In the genomic region with DNA sequence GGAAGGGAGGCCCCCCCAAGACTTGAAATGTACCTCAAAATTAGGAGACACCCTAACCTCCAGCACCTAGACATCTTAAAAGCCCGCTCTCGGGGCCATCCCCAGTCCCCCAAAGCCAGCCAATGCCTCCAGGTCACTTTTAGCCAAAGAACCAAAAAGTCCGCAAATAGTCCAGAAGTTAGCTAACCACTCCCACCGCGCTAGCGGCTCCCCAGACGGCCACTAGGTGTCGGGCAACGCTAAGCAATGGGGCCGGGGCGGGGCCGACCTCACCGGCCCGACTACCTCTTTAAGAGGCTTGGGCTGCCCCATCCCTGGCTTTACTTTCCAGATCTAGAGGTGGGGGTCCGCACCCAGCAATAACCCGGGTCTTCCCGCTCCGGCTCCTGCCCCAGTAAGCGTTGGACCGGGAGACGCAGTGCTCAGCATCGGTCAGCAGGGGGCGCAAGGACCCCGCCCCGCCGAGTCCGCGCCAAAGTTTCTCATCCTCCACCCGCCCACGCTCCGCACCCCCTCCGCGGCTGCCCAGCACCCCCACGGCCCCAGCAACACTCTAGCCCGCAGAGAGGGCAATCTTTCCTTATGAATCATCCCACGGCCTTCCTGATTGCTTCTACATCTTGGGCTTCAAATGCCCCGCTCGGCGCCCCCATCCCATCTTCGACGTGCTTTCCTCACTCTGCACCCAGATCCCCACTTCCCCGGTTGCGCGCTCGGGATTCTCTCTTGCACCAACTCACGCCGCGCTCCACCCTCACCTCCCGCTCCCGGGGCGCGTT, we compare ENCODE assay signal across 7 cellular contexts. TPM values are rescaled to one million over a fixed set of nuclear protein-coding genes. Genes with fewer than 3 reads are reported as not detected.
DNase-seq lines count a peak whose midpoint lies in the region; ATAC-seq and TF ChIP-seq lines count a peak whose summit lies in the region.

No MANE protein-coding gene starts in this region.

- no peaks in the 10 kb centered on the region for H3K27me3 ChIP-seq in lung (ENCODE audit: control insufficient read depth, insufficient read depth)

- WGBS in lung, 2 donors: 1% methylated on average over 51 to 52 of the region's 52 CpGs

- no peaks in the 10 kb centered on the region for H3K9me3 Mint-ChIP-seq in activated CD4-positive, alpha-beta memory T cell treated with anti-CD3 and anti-CD28 coated beads, Interleukin-2, amount 10 ng/mL, durations not matched to agents 7 days and 5 days

- H3K4me3 Mint-ChIP-seq in activated CD4-positive, alpha-beta memory T cell treated with anti-CD3 and anti-CD28 coated beads, Interleukin-2, amount 10 ng/mL, durations not matched to agents 7 days and 5 days: peak overlapping the region; percentile 67

- peaks cover 20% of the 10 kb centered on the region for H3K4me1 Mint-ChIP-seq in activated CD4-positive, alpha-beta memory T cell treated with anti-CD3 and anti-CD28 coated beads, Interleukin-2, amount 10 ng/mL, durations not matched to agents 7 days and 5 days

- H3K4me3 ChIP-seq in lung: peak overlapping the region; percentile 26

- ATAC-seq in GM18498 (IDR thresholded peaks at IDR 0.05; ENCODE audit: unreplicated experiment): peak; percentile 74
- ATAC-seq in HG03342 (IDR thresholded peaks at IDR 0.05; ENCODE audit: unreplicated experiment): peak; percentile 61
- peak; percentile 75 for ATAC-seq in lung (ENCODE audit: insufficient read depth, low FRiP score)

- H3K27ac Mint-ChIP-seq in activated CD4-positive, alpha-beta memory T cell treated with anti-CD3 and anti-CD28 coated beads, Interleukin-2, amount 10 ng/mL, durations not matched to agents 7 days and 5 days: no peak overlapping the region

- H3K27me3 Mint-ChIP-seq in activated CD4-positive, alpha-beta memory T cell treated with anti-CD3 and anti-CD28 coated beads, Interleukin-2, amount 10 ng/mL, durations not matched to agents 7 days and 5 days: peaks cover 59% of the 10 kb centered on the region

- H3K36me3 ChIP-seq in lung (ENCODE audit: control insufficient read depth in 2 of 2, insufficient read depth in 2 of 2, low read length in 2 of 2): peaks cover 0 to 7% of the 10 kb centered on the region in 2 donors

- no peaks in the 10 kb centered on the region for H3K36me3 Mint-ChIP-seq in activated CD4-positive, alpha-beta memory T cell treated with anti-CD3 and anti-CD28 coated beads, Interleukin-2, amount 10 ng/mL, durations not matched to agents 7 days and 5 days (ENCODE audit: low read depth)

- peak; percentile 78 for DNase-seq in NCI-H748 (lab: John Stamatoyannopoulos, UW; ENCODE audit: unreplicated experiment)
- DNase-seq in activated CD4-positive, alpha-beta memory T cell treated with anti-CD3 and anti-CD28 coated beads, Interleukin-2, amount 10 ng/mL, durations not matched to agents 7 days and 5 days: peak; percentile 87
- DNase-seq in ecto neural progenitor cell (ENCODE audit: low spot score): peak; percentile 97
- DNase-seq in lung (ENCODE audit: low spot score): peak; percentile 90
- peak; percentile 60 to 81 (median 60) for DNase-seq in stimulated activated CD4-positive, alpha-beta T cell treated with anti-CD3 and anti-CD28 coated beads, TNF-alpha, amount 100 ng/mL, for 24 hours (ENCODE audit: low read depth in 3 of 3)

- POLR2A ChIA-PET in activated CD4-positive, alpha-beta memory T cell treated with anti-CD3 and anti-CD28 coated beads, Interleukin-2, amount 10 ng/mL, durations not matched to agents 7 days and 5 days (lab: Charles Lee): interaction anchor here (0.6 to 1.6 kb wide), 6 partner anchors 32 to 96 kb away, joined by 3 to 7 read pairs (median 3); no protein-coding TSS in a partner anchor

- no peaks in the 10 kb centered on the region for H3K4me1 ChIP-seq in lung (ENCODE audit: control insufficient read depth in 2 of 2, insufficient read depth in 2 of 2, low read length in 2 of 2)

- CTCF ChIA-PET in activated CD4-positive, alpha-beta memory T cell treated with anti-CD3 and anti-CD28 coated beads, Interleukin-2, amount 10 ng/mL, durations not matched to agents 7 days and 5 days (lab: Charles Lee): interaction anchor here (0.5 to 4.5 kb wide), 55 partner anchors 9 to 1166 kb away, joined by 3 to 130 read pairs (median 4); partner anchors contain the start of genes LRRC59, PDK2 and TMEM92

- no peaks in the 10 kb centered on the region for H3K9me3 ChIP-seq in lung (ENCODE audit: control insufficient read depth in 2 of 2, insufficient read depth in 1 of 2, low read length in 1 of 2)

- peak; percentile 83 for TF ChIP-seq CTCF in lung (IDR thresholded peaks at IDR 0.05; ENCODE audit: control extremely low read depth, extremely low read depth)

- H3K27ac ChIP-seq in lung (ENCODE audit: low read depth in 1 of 2, low read length in 1 of 2): peak overlapping the region; percentile 55 to 75

RNA-seq across cellular contexts. Expression of gene COL1A1, which starts 0.8 kb away (rescaled TPM):
- under 1 TPM; 0.50 to 0.55 TPM for total RNA-seq in activated CD4-positive, alpha-beta memory T cell treated with anti-CD3 and anti-CD28 coated beads, Interleukin-2, amount 10 ng/mL, durations not matched to agents 7 days and 5 days
- total RNA-seq in lung: 1,000 to 10,000 TPM in 1 of 2 donors, 100 to 1,000 TPM in 1; 443 to 1,330 TPM
- 100 to 1,000 TPM in 1 of 2 donors, 10 to 100 TPM in 1; 30.5 to 122 TPM for polyA plus RNA-seq in lung

RNA-seq across cellular contexts. Expression of gene SGCA, which starts 34.8 kb away (rescaled TPM):
- under 1 TPM in 1 of 2 experiments, not detected in 1; 0.30 TPM for total RNA-seq in activated CD4-positive, alpha-beta memory T cell treated with anti-CD3 and anti-CD28 coated beads, Interleukin-2, amount 10 ng/mL, durations not matched to agents 7 days and 5 days
- 10 to 100 TPM in 1 of 2 donors, 1 to 10 TPM in 1; 5.0 to 18.2 TPM for total RNA-seq in lung
- polyA plus RNA-seq in lung: 10 to 100 TPM in 1 of 2 donors, 1 to 10 TPM in 1; 9.7 to 19.4 TPM

RNA-seq across cellular contexts. Expression of gene PPP1R9B, which starts 50.2 kb away (rescaled TPM):
- total RNA-seq in activated CD4-positive, alpha-beta memory T cell treated with anti-CD3 and anti-CD28 coated beads, Interleukin-2, amount 10 ng/mL, durations not matched to agents 7 days and 5 days: 100 to 1,000 TPM; 136 to 137 TPM
- 10 to 100 TPM; 31.7 to 77.4 TPM for total RNA-seq in lung
- 10 to 100 TPM; 38.1 to 61.5 TPM for polyA plus RNA-seq in lung

Comparison
In these comparisons a context has a peak if more than half of its experiments do, and no peak if none do; other contexts are left out.
1. Peak in every context shown above with its lines: DNase-seq, ATAC-seq, H3K4me3 ChIP-seq and H3K27ac ChIP-seq.
2. RNA of gene COL1A1, which starts 0.8 kb away (total RNA-seq): 443 to 1,330 TPM in lung; 0.50 to 0.55 TPM in activated CD4-positive, alpha-beta memory T cell treated with anti-CD3 and anti-CD28 coated beads, Interleukin-2, amount 10 ng/mL, durations not matched to agents 7 days and 5 days; every median in the first group is over 100 times any median in the second.
3. RNA of gene SGCA, which starts 34.8 kb away (total RNA-seq): 5.0 to 18.2 TPM in lung; 0.30 TPM in activated CD4-positive, alpha-beta memory T cell treated with anti-CD3 and anti-CD28 coated beads, Interleukin-2, amount 10 ng/mL, durations not matched to agents 7 days and 5 days; every median in the first group is over 4 times any median in the second.